Comparison of ENCODE assay signal across 13 cellular contexts in genomic region chr4:93319011-93319410, GRCh38.
DNase-seq lines count a peak whose midpoint lies in the region; ATAC-seq and TF ChIP-seq lines count a peak whose summit lies in the region.
"Had no signal": no experiment of that assay in that cellular context is flagged by ENCODE, and none has a peak within 500 bp of the region (broad histone marks: within the 10 kb centered on the region; RNA-seq: fewer than 3 reads in every experiment).

No MANE protein-coding gene starts in this region.

- H3K4me2 ChIP-seq in HCT116 (ENCODE audit: low read length) = no peak overlapping the region

- H3K9me3 ChIP-seq in HCT116 (ENCODE audit: control insufficient read depth in 1 of 2, insufficient read depth in 1 of 2, low read depth in 1 of 2, low read length in 2 of 2) (no peaks in the 10 kb centered on the region), psoas muscle (no peaks in the 10 kb centered on the region)
- H3K9me3 ChIP-seq: HAP-1 had no signal

- RAD21 ChIA-PET in HCT116 (lab: Charles Lee; ENCODE audit: low non-redundant PET in 1 of 2, low total read pairs in 2 of 2, uncharacterized antibody in 2 of 2, unreplicated experiment in 2 of 2) = no interaction called here

- no peak overlapping the region for H3K9ac ChIP-seq in HCT116 (ENCODE audit: low read length)

- peak overlapping the region; percentile 10 for H2AFZ ChIP-seq in HCT116 (ENCODE audit: low read depth, low read length, poor library complexity, severe bottlenecking)

- intact Hi-C loops in HCT116 (cut with micrococcal nuclease) = no loop called here
- intact Hi-C loops in psoas muscle (cut with DNase I) = no loop called here

- POLR2A ChIA-PET in HCT116 (lab: Charles Lee) = no interaction called here

- no peak for ATAC-seq in HCT116
- no peak for ATAC-seq in psoas muscle

- H3K4me3 ChIP-seq in HCT116 (replicated peaks in 1 of 2; ENCODE audit: low read depth in 1 of 2, low read length in 2 of 2) = no peak overlapping the region
- H3K4me3 ChIP-seq in epithelial cell of esophagus (ENCODE audit: low read length) = no peak overlapping the region
- no peak overlapping the region for H3K4me3 ChIP-seq in psoas muscle
- H3K4me3 ChIP-seq: HAP-1 had no signal

- DNase-seq in HCT116 (ENCODE audit: low read depth, low spot score) (no peak), SK-MEL-5 (ENCODE audit: low read depth, low spot score) (peak; percentile 42), epithelial cell of esophagus (ENCODE audit: low read depth) (peak; percentile 9), iris pigment epithelial cell (ENCODE audit: low read depth) (peak; percentile 15), cerebellum (ENCODE audit: low spot score) (no peak), NCI-H774 (lab: John Stamatoyannopoulos, UW) (no peak), psoas muscle (no peak)
- DNase-seq: CD4-positive, alpha-beta T cell; DMS153; DMS79 treated with DMSO at 0.1 percent for 48 hours; EL; IMR-90 had no signal

- in situ Hi-C loops in SK-MEL-5 (cut with HindIII; ENCODE audit: low pct_unique_long_range_greater_than_20kb, low sequenced_read_pairs) = no loop called here

- H3K27me3 ChIP-seq in HCT116 (ENCODE audit: insufficient read depth, low read length) (no peaks in the 10 kb centered on the region), psoas muscle (ENCODE audit: insufficient read depth in 3 of 3, low read length in 2 of 3) (no peaks in the 10 kb centered on the region)

- no peaks in the 10 kb centered on the region for H4K20me1 ChIP-seq in HCT116 (ENCODE audit: insufficient read depth)

- H3K4me1 ChIP-seq in HCT116 (ENCODE audit: control insufficient read depth in 1 of 2, insufficient read depth in 2 of 2, low read length in 2 of 2) = no peaks in the 10 kb centered on the region
- no peaks in the 10 kb centered on the region for H3K4me1 ChIP-seq in psoas muscle

- no peaks in the 10 kb centered on the region for H3K36me3 ChIP-seq in HCT116 (ENCODE audit: control insufficient read depth in 1 of 2, insufficient read depth in 2 of 2, low read length in 2 of 2)
- H3K36me3 ChIP-seq in psoas muscle (ENCODE audit: insufficient read depth in 1 of 2, low read depth in 1 of 2) = no peaks in the 10 kb centered on the region
- H3K36me3 ChIP-seq: HAP-1 had no signal

- no peaks in the 10 kb centered on the region for H3K79me2 ChIP-seq in HCT116 (ENCODE audit: insufficient read depth, low read length)

- H3K27ac ChIP-seq in HCT116 (ENCODE audit: low read depth, low read length) = no peak overlapping the region
- no peak overlapping the region for H3K27ac ChIP-seq in psoas muscle

- CTCF ChIA-PET in HCT116 (lab: Charles Lee) = no interaction called here

- no peak for TF ChIP-seq POLR2A in HCT116 (IDR thresholded peaks at IDR 0.05; ENCODE audit: borderline replicate concordance, extremely low read depth, insufficient read depth, insufficient read length)

- TF ChIP-seq CTCF in HCT116 (IDR thresholded peaks at IDR 0.05 in 2 of 3, conservative IDR thresholded peaks at IDR 0.05 in 1 of 3; ENCODE audit: borderline replicate concordance in 1 of 3, insufficient read depth in 1 of 3, low read depth in 2 of 3, low read length in 2 of 3) (no peak), epithelial cell of esophagus (IDR thresholded peaks at IDR 0.05; ENCODE audit: insufficient read depth, low read depth, low read length, missing control alignments) (no peak), psoas muscle (IDR thresholded peaks at IDR 0.05) (no peak)

- H3K9me2 ChIP-seq in HCT116 (ENCODE audit: insufficient read depth) = no peaks in the 10 kb centered on the region

- 63 to 70% (median 63%) methylated on average over 2 of the region's 2 CpGs for WGBS in psoas muscle, 3 donors

- TF ChIP-seq RAD21 in HCT116 (IDR thresholded peaks at IDR 0.05; ENCODE audit: low read depth) = no peak

- no TSS peak for BruUV-seq in HCT116 (replicated peaks; lab: Mats Ljungman, UMichigan)

TF ChIP-seq in HCT116, 20 proteins besides CTCF, POLR2A, EP300 and RAD21:
- TF ChIP-seq EZH2 (IDR thresholded peaks at IDR 0.05) (no peak), REST (IDR thresholded peaks at IDR 0.05; ENCODE audit: low read depth) (no peak), SRF (IDR thresholded peaks at IDR 0.05; ENCODE audit: low read depth) (no peak), CEBPB (IDR thresholded peaks at IDR 0.05; ENCODE audit: low read depth) (no peak), ELF1 (IDR thresholded peaks at IDR 0.05; ENCODE audit: borderline replicate concordance, low read depth) (no peak), SP1 (IDR thresholded peaks at IDR 0.05; ENCODE audit: low read depth) (no peak)

Comparison
In these comparisons a context has a peak if more than half of its experiments do, and no peak if none do; other contexts are left out.
1. DNase-seq: peak in SK-MEL-5 (single experiment), epithelial cell of esophagus (single experiment) and iris pigment epithelial cell (single experiment); none in HCT116 (single experiment), cerebellum (single experiment), NCI-H774 (single experiment) and psoas muscle (0 of 2).